Comparison of ENCODE assay signal across 16 cellular contexts in genomic region chr1:225940385-225941151, GRCh38. TPM values are rescaled to one million over a fixed set of nuclear protein-coding genes. Genes with fewer than 3 reads are reported as not detected.
DNase-seq lines count a peak whose midpoint lies in the region; ATAC-seq and TF ChIP-seq lines count a peak whose summit lies in the region.
"Had no signal": no experiment of that assay in that cellular context is flagged by ENCODE, and none has a peak within 500 bp of the region (broad histone marks: within the 10 kb centered on the region; RNA-seq: fewer than 3 reads in every experiment).

No MANE protein-coding gene starts in this region.

- no peaks in the 10 kb centered on the region for H3K36me3 ChIP-seq in aorta (ENCODE audit: control insufficient read depth in 1 of 2, insufficient read depth in 2 of 2, low read length in 1 of 2)
- H3K36me3 ChIP-seq: sigmoid colon had no signal

- ATAC-seq in aorta (ENCODE audit: low FRiP score) (peak; percentile 44), GM18858 (IDR thresholded peaks at IDR 0.05; ENCODE audit: unreplicated experiment) (no peak), GM19455 (IDR thresholded peaks at IDR 0.05; ENCODE audit: unreplicated experiment) (no peak)
- ATAC-seq: GM12878; naive thymus-derived CD8-positive, alpha-beta T cell had no signal

- no peaks in the 10 kb centered on the region for H3K9me3 Mint-ChIP-seq in nephron
- H3K9me3 Mint-ChIP-seq: activated naive CD8-positive, alpha-beta T cell treated with anti-CD3 and anti-CD28 coated beads for 36 hours; naive thymus-derived CD8-positive, alpha-beta T cell; stimulated activated naive CD8-positive, alpha-beta T cell treated with anti-CD3 and anti-CD28 coated beads, Interleukin-15, Interleukin-2, amounts not matched to agents 100 ng/mL and 50 ng/mL, for 24 hours had no signal

- intact Hi-C loops in aorta (cut with DNase I) = loop anchor here in 1 of 2 donors (5.0 kb wide), 1 partner anchor 112 kb away; no protein-coding TSS in a partner anchor

- no peak for TF ChIP-seq CTCF in coronary artery (IDR thresholded peaks at IDR 0.05)
- no peak for TF ChIP-seq CTCF in nephron (IDR thresholded peaks at IDR 0.05; ENCODE audit: unreplicated experiment in 3 of 3)

- H3K9me3 ChIP-seq in aorta (ENCODE audit: control insufficient read depth, low read length) = no peaks in the 10 kb centered on the region
- H3K9me3 ChIP-seq: sigmoid colon had no signal

- no peaks in the 10 kb centered on the region for H3K36me3 Mint-ChIP-seq in nephron (ENCODE audit: low read depth)
- H3K36me3 Mint-ChIP-seq: activated naive CD8-positive, alpha-beta T cell treated with anti-CD3 and anti-CD28 coated beads for 36 hours; CD4-positive, CD25-positive, alpha-beta regulatory T cell; naive thymus-derived CD8-positive, alpha-beta T cell had no signal

- no peaks in the 10 kb centered on the region for H3K27me3 ChIP-seq in aorta (ENCODE audit: control insufficient read depth in 1 of 2, insufficient read depth in 2 of 2, low read length in 1 of 2)
- H3K27me3 ChIP-seq: sigmoid colon had no signal

- 18 to 27% methylated on average over 23 to 25 of the region's 25 CpGs for WGBS in aorta, 2 donors

- H3K4me3 ChIP-seq in coronary artery (peak overlapping the region; percentile 14), aorta (ENCODE audit: low read length in 2 of 2) (no peak overlapping the region)
- H3K4me3 ChIP-seq: GM12878, sigmoid colon had no signal

- peak overlapping the region in 2 of 3 experiments; percentile 79 to 96 for H3K27ac Mint-ChIP-seq in nephron
- H3K27ac Mint-ChIP-seq: activated naive CD8-positive, alpha-beta T cell treated with anti-CD3 and anti-CD28 coated beads for 36 hours; CD4-positive, CD25-positive, alpha-beta regulatory T cell; stimulated activated naive CD8-positive, alpha-beta T cell treated with anti-CD3 and anti-CD28 coated beads, Interleukin-15, Interleukin-2, amounts not matched to agents 100 ng/mL and 50 ng/mL, for 24 hours had no signal

- H3K4me1 ChIP-seq in aorta (ENCODE audit: control insufficient read depth in 1 of 2, insufficient read depth in 2 of 2, low read length in 2 of 2) = no peaks in the 10 kb centered on the region

- peak overlapping the region in 1 of 3 experiments; percentile 38 for H3K4me3 Mint-ChIP-seq in nephron
- H3K4me3 Mint-ChIP-seq: activated naive CD8-positive, alpha-beta T cell treated with anti-CD3 and anti-CD28 coated beads for 36 hours; CD4-positive, CD25-positive, alpha-beta regulatory T cell; stimulated activated naive CD8-positive, alpha-beta T cell treated with anti-CD3 and anti-CD28 coated beads, Interleukin-15, Interleukin-2, amounts not matched to agents 100 ng/mL and 50 ng/mL, for 24 hours had no signal

- H3K27ac ChIP-seq in coronary artery = peak overlapping the region; percentile 63 to 82
- peak overlapping the region; percentile 13 to 67 for H3K27ac ChIP-seq in aorta (ENCODE audit: low read depth in 1 of 2, low read length in 2 of 2)

- H3K4me1 Mint-ChIP-seq in nephron = peaks cover 55% of the 10 kb centered on the region

- H3K27me3 Mint-ChIP-seq in nephron (ENCODE audit: low read depth) = peaks cover 18% of the 10 kb centered on the region
- H3K27me3 Mint-ChIP-seq: activated naive CD8-positive, alpha-beta T cell treated with anti-CD3 and anti-CD28 coated beads for 36 hours; naive thymus-derived CD8-positive, alpha-beta T cell; stimulated activated naive CD8-positive, alpha-beta T cell treated with anti-CD3 and anti-CD28 coated beads, Interleukin-15, Interleukin-2, amounts not matched to agents 100 ng/mL and 50 ng/mL, for 24 hours had no signal

- no peak for DNase-seq in coronary artery (ENCODE audit: low spot score)
- DNase-seq in aorta = peak in 1 of 2 donors; percentile 81
- DNase-seq: activated naive CD8-positive, alpha-beta T cell treated with anti-CD3 and anti-CD28 coated beads for 36 hours; CD4-positive, CD25-positive, alpha-beta regulatory T cell; naive thymus-derived CD8-positive, alpha-beta T cell; NCI-H1105; NCI-H226; sigmoid colon; SW 1271 had no signal

RNA-seq across cellular contexts. Expression of gene LEFTY2, which starts 0.5 kb away (rescaled TPM):
- 1 to 10 TPM; 4.6 to 5.1 TPM for total RNA-seq in aorta
- polyA plus RNA-seq in aorta = 1 to 10 TPM; 5.0 to 6.0 TPM
- total RNA-seq: activated naive CD8-positive, alpha-beta T cell treated with anti-CD3 and anti-CD28 coated beads for 36 hours; CD4-positive, CD25-positive, alpha-beta regulatory T cell; glomerular endothelial cell; GM12878; kidney epithelial cell; naive thymus-derived CD8-positive, alpha-beta T cell had no signal
- polyA plus RNA-seq: CD4-positive, CD25-positive, alpha-beta regulatory T cell; GM12878 had no signal

RNA-seq across cellular contexts. Expression of gene PYCR2, which starts 16.5 kb away (rescaled TPM):
- total RNA-seq in aorta = 10 to 100 TPM; 43.9 to 47.8 TPM
- polyA plus RNA-seq in aorta = 10 to 100 TPM; 27.0 to 63.6 TPM

RNA-seq across cellular contexts. Expression of gene LEFTY1, which starts 51.6 kb away (rescaled TPM):
- under 1 TPM; 0.39 to 0.63 TPM for total RNA-seq in aorta
- polyA plus RNA-seq in aorta = under 1 TPM; 0.25 to 0.51 TPM
- total RNA-seq: glomerular endothelial cell; kidney epithelial cell; naive thymus-derived CD8-positive, alpha-beta T cell; sigmoid colon had no signal

RNA-seq across cellular contexts. Expression of gene TMEM63A, which starts 58.4 kb away (rescaled TPM):
- 100 to 1,000 TPM in 1 of 2 donors, 10 to 100 TPM in 1; 89.3 to 118 TPM for total RNA-seq in aorta
- 10 to 100 TPM in 1 of 2 donors, 1 to 10 TPM in 1; 7.6 to 73.5 TPM for polyA plus RNA-seq in aorta

RNA-seq across cellular contexts. Expression of gene SDE2, which starts 58.6 kb away (rescaled TPM):
- 10 to 100 TPM; 15.7 to 18.3 TPM for total RNA-seq in aorta
- polyA plus RNA-seq in aorta = 1 to 10 TPM; 4.9 to 8.3 TPM
